In the genomic region with DNA sequence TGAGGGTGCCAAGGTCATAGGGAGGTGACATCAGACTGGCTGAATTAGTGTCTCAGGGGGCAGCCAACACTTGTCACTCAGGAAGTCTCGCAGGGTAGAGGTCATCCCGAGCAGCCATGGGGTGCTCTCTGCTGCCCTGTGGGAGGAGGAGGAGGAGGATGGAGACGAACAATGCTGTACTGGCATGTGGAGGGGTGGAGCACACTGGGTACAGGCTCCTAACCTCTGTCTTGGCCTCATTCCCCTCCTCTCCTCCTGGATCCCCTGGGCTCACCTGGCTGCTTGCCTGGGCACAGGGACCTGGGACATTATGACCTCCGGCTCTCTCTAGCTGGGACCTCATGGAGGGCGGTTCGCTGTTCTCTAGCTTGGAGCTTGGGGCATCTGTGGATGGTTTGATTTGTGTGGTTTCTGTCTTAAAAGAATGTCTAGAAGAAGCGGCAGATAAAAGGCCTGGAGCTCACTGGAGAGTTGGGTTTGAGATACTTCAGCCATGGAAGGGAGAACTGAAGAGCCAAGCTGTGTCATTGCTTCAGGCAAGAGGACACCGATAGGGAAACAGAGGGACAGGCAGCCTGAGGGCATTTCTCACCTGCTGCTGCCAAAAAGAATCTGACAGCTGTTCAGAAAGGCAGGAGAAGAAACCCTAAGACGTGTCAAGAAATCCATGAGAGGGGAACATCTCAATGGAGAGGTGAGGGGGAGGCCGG, we compare ENCODE assay signal across 23 cellular contexts.
DNase-seq lines count a peak whose midpoint lies in the region; ATAC-seq, FAIRE-seq and TF ChIP-seq lines count a peak whose summit lies in the region.
"Had no signal": no experiment of that assay in that cellular context is flagged by ENCODE, and none has a peak within 500 bp of the region (broad histone marks: within the 10 kb centered on the region; RNA-seq: fewer than 3 reads in every experiment).

No MANE protein-coding gene starts in this region.

- no peak for DNase-seq in SJCRH30
- DNase-seq in kidney: peak; percentile 25
- no peak for DNase-seq in pancreas
- no peak for DNase-seq in tibial artery
- DNase-seq in DMS 273 (lab: John Stamatoyannopoulos, UW; ENCODE audit: unreplicated experiment): no peak
- DNase-seq in DMS153 treated with DMSO at 0.1 percent for 48 hours (lab: John Stamatoyannopoulos, UW; ENCODE audit: unreplicated experiment): no peak
- DNase-seq: activated CD4-positive, alpha-beta T cell treated with anti-CD3 and anti-CD28 coated beads, Interleukin-2, amount 10 ng/mL, durations not matched to agents 24 days and 14 days; activated gamma-delta T cell treated with Interleukin-2 at 50 U/mL for 16 hours; activated T-cell treated with anti-CD3 and anti-CD28 coated beads, Interleukin-2, amount 50 U/mL, for 24 hours; effector CD4-positive, alpha-beta T cell; HCEC 1CT; NCI-H2107; OCI-M1; SHP77 treated with DMSO at 0.1 percent for 48 hours; SW 1271; T1000 had no signal

- FAIRE-seq in kidney (lab: Jason Lieb, UNC) (no peak), pancreas (lab: Jason Lieb, UNC) (no peak)
- FAIRE-seq: GM18507, islet of Langerhans, K562 had no signal

- H3K27ac ChIP-seq in SJCRH30 (peak overlapping the region; percentile 64), kidney (ENCODE audit: low read depth in 2 of 2, low read length in 2 of 2) (peak overlapping the region in 1 of 2 donors; percentile 43), pancreas (peak overlapping the region; percentile 31 to 51 (median 42)), tibial artery (peak overlapping the region; percentile 58 to 66)
- H3K27ac ChIP-seq: neutrophil, skin epidermis had no signal

- no peak overlapping the region for H3K9ac ChIP-seq in kidney (ENCODE audit: low read length in 2 of 2)

- H3K4me3 ChIP-seq in SJCRH30: no peak overlapping the region
- H3K4me3 ChIP-seq in kidney (ENCODE audit: low read length in 2 of 2): no peak overlapping the region
- H3K4me3 ChIP-seq in pancreas: no peak overlapping the region
- no peak overlapping the region for H3K4me3 ChIP-seq in tibial artery
- H3K4me3 ChIP-seq: K562, lung, skin epidermis had no signal

- ATAC-seq in pancreas: peak in 1 of 4 donors; percentile 20
- no peak for ATAC-seq in GM21576 (IDR thresholded peaks at IDR 0.05; ENCODE audit: unreplicated experiment)
- ATAC-seq: K562 had no signal

- intact Hi-C loops in kidney (cut with DNase I): no loop called here
- intact Hi-C loops in pancreas (cut with DNase I): no loop called here
- intact Hi-C loops in tibial artery (cut with DNase I; ENCODE audit: low total_unique reads): no loop called here

- peaks cover 53% of the 10 kb centered on the region for H3K4me1 ChIP-seq in SJCRH30
- peaks cover 0 to 19% of the 10 kb centered on the region in 2 donors for H3K4me1 ChIP-seq in kidney (ENCODE audit: control insufficient read depth in 1 of 2, insufficient read depth in 1 of 2, low read depth in 1 of 2, low read length in 2 of 2)
- peaks cover 17 to 25% (median 19%) of the 10 kb centered on the region in 3 donors for H3K4me1 ChIP-seq in pancreas
- H3K4me1 ChIP-seq in tibial artery: peaks cover 0 to 84% (median 58%) of the 10 kb centered on the region in 4 donors

- TF ChIP-seq CTCF in kidney (IDR thresholded peaks at IDR 0.05; ENCODE audit: borderline replicate concordance, extremely low read depth, insufficient read depth): no peak
- TF ChIP-seq CTCF in pancreas (IDR thresholded peaks at IDR 0.05): no peak
- no peak for TF ChIP-seq CTCF in tibial artery (IDR thresholded peaks at IDR 0.05)

- H3K36me3 ChIP-seq in SJCRH30 (no peaks in the 10 kb centered on the region), kidney (ENCODE audit: control insufficient read depth in 1 of 2, insufficient read depth in 2 of 2, low read length in 2 of 2) (no peaks in the 10 kb centered on the region), pancreas (no peaks in the 10 kb centered on the region), tibial artery (no peaks in the 10 kb centered on the region)
- H3K36me3 ChIP-seq: neutrophil had no signal

- H3K27me3 ChIP-seq in SJCRH30 (no peaks in the 10 kb centered on the region; the same call in 1 of the 2 replicates), pancreas (no peaks in the 10 kb centered on the region), tibial artery (no peaks in the 10 kb centered on the region)

- no peaks in the 10 kb centered on the region for H3K9me3 ChIP-seq in SJCRH30 (replicated peaks)
- no peaks in the 10 kb centered on the region for H3K9me3 ChIP-seq in kidney (ENCODE audit: control insufficient read depth in 1 of 2, low read length in 2 of 2)
- no peaks in the 10 kb centered on the region for H3K9me3 ChIP-seq in pancreas
- H3K9me3 ChIP-seq in tibial artery: no peaks in the 10 kb centered on the region
- H3K9me3 ChIP-seq: neutrophil had no signal

- WGBS in pancreas, 2 donors: 71 to 72% methylated on average over 10 of the region's 10 CpGs
